ENCODE assay signal across 1 cellular context in the genomic region with DNA sequence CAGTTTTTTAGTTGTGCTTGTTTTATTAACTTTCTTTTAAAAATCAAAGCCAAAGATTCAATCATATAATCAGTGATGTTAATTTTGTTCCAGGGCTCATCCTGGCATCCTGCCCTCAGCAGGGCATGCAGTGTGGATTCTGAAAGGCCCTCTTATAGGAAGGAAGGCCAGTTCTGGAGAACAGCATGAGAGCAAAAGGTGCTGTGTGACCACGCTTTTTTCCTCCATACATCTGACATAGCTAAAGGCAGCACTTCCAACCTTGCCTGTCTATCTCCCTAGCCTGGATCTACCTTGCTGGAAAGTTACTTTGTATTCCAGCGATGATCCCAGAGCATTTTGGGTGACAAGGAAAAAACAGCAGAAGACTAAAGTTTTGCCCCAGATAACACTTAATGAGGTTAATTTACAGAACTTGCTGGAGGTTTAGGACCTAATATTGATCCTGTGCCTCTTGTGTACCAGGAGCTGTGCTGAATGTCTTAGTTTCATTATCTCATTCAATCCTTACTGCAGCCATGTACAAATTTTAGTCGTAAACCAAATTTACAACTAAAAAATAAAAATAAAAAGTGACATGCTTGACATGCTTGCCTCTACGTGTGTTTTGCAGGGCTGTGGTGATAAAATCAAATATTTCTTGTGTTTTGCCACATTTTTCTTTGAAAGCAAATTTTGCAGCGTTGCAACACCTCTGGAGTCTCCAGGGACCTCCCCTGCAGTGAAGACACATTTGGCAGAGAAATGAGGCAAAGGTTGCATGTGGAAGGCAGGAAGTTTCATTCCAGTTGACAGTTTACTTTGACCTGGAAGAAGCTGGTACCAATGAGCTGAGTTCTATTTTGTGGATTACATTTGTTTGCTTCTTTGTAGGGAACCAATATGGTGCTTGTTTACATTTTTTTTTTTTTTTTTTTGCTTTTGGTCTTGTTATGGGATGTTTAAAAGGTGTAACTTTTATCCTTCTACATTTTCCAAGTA.
TF ChIP-seq lines count a peak whose summit lies in the region.

No MANE protein-coding gene starts in this region.

TF ChIP-seq in IMR-90, 13 proteins besides CTCF, POLR2A, EP300 and RAD21:
- TF ChIP-seq CEBPB (IDR thresholded peaks at IDR 0.05; ENCODE audit: low read depth, low read length): peak; percentile 37; the same call in 1 of the 2 replicates
- TF ChIP-seq NFE2L2 (IDR thresholded peaks at IDR 0.05; ENCODE audit: low read depth, low read length): no peak
TF ChIP-seq in IMR-90: peak in this region for 1.
